19 cellular contexts compared by ENCODE assay signal in genomic region chr6:38035478-38035877, GRCh38.
"Had no signal": no experiment of that assay in that cellular context is flagged by ENCODE, and none has a peak within 500 bp of the region (broad histone marks: within the 10 kb centered on the region; RNA-seq: fewer than 3 reads in every experiment).

No MANE protein-coding gene starts in this region.

- H3K4me3 ChIP-seq: adrenal gland, breast epithelium, hepatocyte, spleen, thyroid gland, upper lobe of right lung had no signal

- H3K9me3 Mint-ChIP-seq: activated T-helper 17 cell treated with anti-CD3 and anti-CD28 coated beads, Interleukin-2, amount 50 U/mL, for 72 hours; immature natural killer cell; T-helper 1 cell treated with Interleukin-12 subunit alpha and Interleukin-12 subunit beta and Interleukin-4 antibody, amounts not matched to agents 30 μg/mL and 1 μg/mL, for 36 hours had no signal

- H2AFZ ChIP-seq: hepatocyte had no signal

- H3K9me3 ChIP-seq: adrenal gland, breast epithelium, spleen, thyroid gland, upper lobe of right lung had no signal

- H3K36me3 Mint-ChIP-seq: immature natural killer cell, WTC11 had no signal

- H3K4me3 Mint-ChIP-seq: activated T-helper 17 cell treated with anti-CD3 and anti-CD28 coated beads, Interleukin-2, amount 50 U/mL, for 72 hours; neural crest cell; T-helper 1 cell treated with Interleukin-12 subunit alpha and Interleukin-12 subunit beta and Interleukin-4 antibody, amounts not matched to agents 30 μg/mL and 1 μg/mL, for 36 hours; WTC11 had no signal

- H3K27ac ChIP-seq: adrenal gland, breast epithelium, hepatocyte, spleen, thyroid gland, upper lobe of right lung had no signal

- H3K27ac Mint-ChIP-seq: activated naive CD4-positive, alpha-beta T cell treated with anti-CD3 and anti-CD28 coated beads, Interleukin-2, amount 50 U/mL, for 72 hours; activated T-helper 17 cell treated with anti-CD3 and anti-CD28 coated beads, Interleukin-2, amount 50 U/mL, for 72 hours; WTC11 had no signal

- DNase-seq: activated T-cell treated with anti-CD3 and anti-CD28 coated beads, Interleukin-2, amount 50 U/mL, for 1 hour; adrenal gland; cortex of kidney; foreskin melanocyte; immature natural killer cell; retina; spleen; stimulated activated CD4-positive, alpha-beta T cell treated with anti-CD3 and anti-CD28 coated beads, Interleukin-4, amount 100 ng/mL, for 24 hours; stimulated activated naive CD4-positive, alpha-beta T cell treated with Interleukin-2 at 50 U/mL for 16 hours; T1000; thyroid gland; upper lobe of right lung had no signal

- H3K27me3 Mint-ChIP-seq: activated T-helper 17 cell treated with anti-CD3 and anti-CD28 coated beads, Interleukin-2, amount 50 U/mL, for 72 hours had no signal

- H3K4me1 ChIP-seq: breast epithelium had no signal

- ATAC-seq: activated naive CD4-positive, alpha-beta T cell treated with anti-CD3 and anti-CD28 coated beads, Interleukin-2, amount 50 U/mL, for 72 hours; activated T-helper 17 cell treated with anti-CD3 and anti-CD28 coated beads, Interleukin-2, amount 50 U/mL, for 72 hours; upper lobe of right lung; WTC11 had no signal

- H3K36me3 ChIP-seq: adrenal gland, breast epithelium, spleen, thyroid gland, upper lobe of right lung had no signal

- H3K27me3 ChIP-seq: adrenal gland, breast epithelium, hepatocyte, spleen, thyroid gland, upper lobe of right lung had no signal

- H3K4me2 ChIP-seq: hepatocyte had no signal
